In genomic region chr7:99132922-99133321, GRCh38 we compare ENCODE assay signal across 22 cellular contexts. TPM values are rescaled to one million over a fixed set of nuclear protein-coding genes. Genes with fewer than 3 reads are reported as not detected.
DNase-seq lines count a peak whose midpoint lies in the region; ATAC-seq and TF ChIP-seq lines count a peak whose summit lies in the region.
"Had no signal": no experiment of that assay in that cellular context is flagged by ENCODE, and none has a peak within 500 bp of the region (broad histone marks: within the 10 kb centered on the region; RNA-seq: fewer than 3 reads in every experiment).

No MANE protein-coding gene starts in this region.

- H2AFZ ChIP-seq in hepatocyte = no peak overlapping the region

- H3K4me1 Mint-ChIP-seq in activated CD4-positive, alpha-beta T cell treated with anti-CD3 and anti-CD28 coated beads for 36 hours = peaks cover 50% of the 10 kb centered on the region

- POLR2A ChIA-PET in activated CD4-positive, alpha-beta T cell treated with anti-CD3 and anti-CD28 coated beads for 36 hours (lab: Charles Lee) = no interaction called here

- H3K9me3 ChIP-seq in hepatocyte (ENCODE audit: low read depth) (no peaks in the 10 kb centered on the region), upper lobe of right lung (no peaks in the 10 kb centered on the region), upper lobe of left lung (no peaks in the 10 kb centered on the region)
- H3K9me3 ChIP-seq: gastrocnemius medialis had no signal

- TF ChIP-seq POLR2A in upper lobe of left lung (IDR thresholded peaks at IDR 0.05) = no peak

- H3K4me3 ChIP-seq in brain microvascular endothelial cell (ENCODE audit: low read depth, low read length) (no peak overlapping the region), hepatocyte (no peak overlapping the region), upper lobe of right lung (no peak overlapping the region), upper lobe of left lung (no peak overlapping the region)
- H3K4me3 ChIP-seq: BLaER1, gastrocnemius medialis, lung had no signal

- intact Hi-C loops in activated CD4-positive, alpha-beta T cell treated with anti-CD3 and anti-CD28 coated beads for 36 hours (cut with DNase I, micrococcal nuclease) = no loop called here
- intact Hi-C loops in upper lobe of right lung (cut with DNase I) (no loop called here), Right ventricle myocardium superior (cut with DNase I) (no loop called here)

- in situ Hi-C loops in brain microvascular endothelial cell (cut with HindIII; ENCODE audit: low pct_ligation_motif_present, low sequenced_read_pairs) = no loop called here

- no peak overlapping the region for H3K4me3 Mint-ChIP-seq in activated CD4-positive, alpha-beta T cell treated with anti-CD3 and anti-CD28 coated beads for 36 hours
- H3K4me3 Mint-ChIP-seq: activated naive CD8-positive, alpha-beta T cell; activated T-cell treated with anti-CD3 and anti-CD28 coated beads, Interleukin-2, amount 50 U/mL, for 24 hours had no signal

- peaks cover 74% of the 10 kb centered on the region for H4K20me1 ChIP-seq in hepatocyte (ENCODE audit: insufficient read depth, poor library complexity, severe bottlenecking)

- TF ChIP-seq CTCF in brain microvascular endothelial cell (IDR thresholded peaks at IDR 0.05; ENCODE audit: low read depth, low read length, missing control alignments) = no peak
- no peak for TF ChIP-seq CTCF in hepatocyte (IDR thresholded peaks at IDR 0.05; ENCODE audit: poor library complexity)
- TF ChIP-seq CTCF in upper lobe of right lung (IDR thresholded peaks at IDR 0.05) = no peak
- no peak for TF ChIP-seq CTCF in upper lobe of left lung (IDR thresholded peaks at IDR 0.05)

- no peaks in the 10 kb centered on the region for H3K36me3 Mint-ChIP-seq in activated CD4-positive, alpha-beta T cell treated with anti-CD3 and anti-CD28 coated beads for 36 hours (ENCODE audit: low read depth)
- H3K36me3 Mint-ChIP-seq: activated naive CD8-positive, alpha-beta T cell had no signal

- TF ChIP-seq EP300 in upper lobe of left lung (IDR thresholded peaks at IDR 0.05) = no peak

- peaks cover 16% of the 10 kb centered on the region for H3K4me1 ChIP-seq in hepatocyte (ENCODE audit: insufficient read depth)
- H3K4me1 ChIP-seq in upper lobe of right lung = peaks cover 68% of the 10 kb centered on the region
- peaks cover 19 to 76% (median 68%) of the 10 kb centered on the region in 4 donors for H3K4me1 ChIP-seq in upper lobe of left lung

- H3K9me3 Mint-ChIP-seq in activated CD4-positive, alpha-beta T cell treated with anti-CD3 and anti-CD28 coated beads for 36 hours (ENCODE audit: low read depth) = no peaks in the 10 kb centered on the region
- H3K9me3 Mint-ChIP-seq: activated T-cell treated with anti-CD3 and anti-CD28 coated beads, Interleukin-2, amount 50 U/mL, for 24 hours had no signal

- H3K79me2 ChIP-seq in hepatocyte = peaks cover 98% of the 10 kb centered on the region

- H3K27me3 ChIP-seq in brain microvascular endothelial cell (replicated peaks) (no peaks in the 10 kb centered on the region), hepatocyte (no peaks in the 10 kb centered on the region), upper lobe of right lung (no peaks in the 10 kb centered on the region), upper lobe of left lung (no peaks in the 10 kb centered on the region)
- H3K27me3 ChIP-seq: BLaER1, gastrocnemius medialis had no signal

- peak; percentile 27 for DNase-seq in activated CD4-positive, alpha-beta T cell treated with anti-CD3 and anti-CD28 coated beads for 36 hours
- DNase-seq in activated CD4-positive, alpha-beta T cell treated with anti-CD3 and anti-CD28 coated beads, Interleukin-2, amount 50 U/mL, for 48 hours = no peak
- DNase-seq in brain microvascular endothelial cell = peak; percentile 61
- no peak for DNase-seq in hepatocyte (ENCODE audit: low spot score)
- DNase-seq in upper lobe of right lung = no peak
- DNase-seq in upper lobe of left lung = no peak
- DNase-seq in Right ventricle myocardium superior = no peak
- DNase-seq in OCI-M2 (lab: John Stamatoyannopoulos, UW; ENCODE audit: unreplicated experiment) = no peak
- DNase-seq: 8988T; activated T-cell treated with anti-CD3 and anti-CD28 coated beads, Interleukin-2, amount 50 U/mL, for 24 hours; effector memory CD4-positive, alpha-beta T cell; gastrocnemius medialis; GF-D8; naive thymus-derived CD4-positive, alpha-beta T cell; NCI-H1048; NCI-H2081 treated with DMSO at 0.1 percent for 48 hours; NCI-H69; stimulated activated CD4-positive, alpha-beta T cell treated with anti-CD3 and anti-CD28 coated beads, Interleukin-4, amount 100 ng/mL, for 4 hours; stimulated activated CD8-positive, alpha-beta memory T cell treated with anti-CD3 and anti-CD28 coated beads, Interleukin-4, amount 100 ng/mL, for 48 hours had no signal

- CTCF ChIA-PET in activated CD4-positive, alpha-beta T cell treated with anti-CD3 and anti-CD28 coated beads for 36 hours (lab: Charles Lee) = no interaction called here

- no peak overlapping the region for H3K27ac ChIP-seq in brain microvascular endothelial cell
- no peak overlapping the region for H3K27ac ChIP-seq in hepatocyte
- H3K27ac ChIP-seq in upper lobe of right lung = no peak overlapping the region
- peak overlapping the region in 1 of 4 donors; percentile 30 for H3K27ac ChIP-seq in upper lobe of left lung
- H3K27ac ChIP-seq: BLaER1, gastrocnemius medialis had no signal

- peak overlapping the region; percentile 20 for H3K4me2 ChIP-seq in hepatocyte
- H3K4me2 ChIP-seq: BLaER1 had no signal

- no peaks in the 10 kb centered on the region for H3K9me2 ChIP-seq in hepatocyte (replicated peaks; ENCODE audit: insufficient read depth)

- H3K27ac Mint-ChIP-seq in activated CD4-positive, alpha-beta T cell treated with anti-CD3 and anti-CD28 coated beads for 36 hours = no peak overlapping the region
- H3K27ac Mint-ChIP-seq: activated naive CD8-positive, alpha-beta T cell; activated T-cell treated with anti-CD3 and anti-CD28 coated beads, Interleukin-2, amount 50 U/mL, for 24 hours had no signal

- ATAC-seq in activated CD4-positive, alpha-beta T cell treated with anti-CD3 and anti-CD28 coated beads for 36 hours = no peak
- ATAC-seq in upper lobe of right lung = peak; percentile 53
- ATAC-seq in upper lobe of left lung (ENCODE audit: low FRiP score in 2 of 2) = no peak
- no peak for ATAC-seq in Right ventricle myocardium superior (ENCODE audit: poor library complexity)
- ATAC-seq: gastrocnemius medialis; naive thymus-derived CD4-positive, alpha-beta T cell had no signal

- H3K36me3 ChIP-seq in brain microvascular endothelial cell (replicated peaks) = no peaks in the 10 kb centered on the region
- no peaks in the 10 kb centered on the region for H3K36me3 ChIP-seq in hepatocyte (replicated peaks; ENCODE audit: insufficient read depth, low read depth)
- no peaks in the 10 kb centered on the region for H3K36me3 ChIP-seq in upper lobe of right lung
- H3K36me3 ChIP-seq in upper lobe of left lung = no peaks in the 10 kb centered on the region
- H3K36me3 ChIP-seq: gastrocnemius medialis had no signal

- no peaks in the 10 kb centered on the region for H3K27me3 Mint-ChIP-seq in activated CD4-positive, alpha-beta T cell treated with anti-CD3 and anti-CD28 coated beads for 36 hours
- H3K27me3 Mint-ChIP-seq: activated naive CD8-positive, alpha-beta T cell; activated T-cell treated with anti-CD3 and anti-CD28 coated beads, Interleukin-2, amount 50 U/mL, for 24 hours; naive thymus-derived CD4-positive, alpha-beta T cell had no signal

- WGBS in hepatocyte (ENCODE audit: low lambda C conversion rate, missing lambda C conversion rate) = 45% methylated on average over 6 of the region's 6 CpGs
- WGBS in upper lobe of left lung, 2 donors = 61 to 62% methylated on average over 6 of the region's 6 CpGs

RNA-seq across cellular contexts. Expression of gene SMURF1, which starts 11.0 kb away (rescaled TPM):
- total RNA-seq in activated CD4-positive, alpha-beta T cell treated with anti-CD3 and anti-CD28 coated beads for 36 hours = 10 to 100 TPM; 12.4 to 13.4 TPM
- total RNA-seq in hepatocyte = 20.2 and 21.7 TPM in 2 replicates
- polyA plus RNA-seq in hepatocyte = 12.4 and 13.4 TPM in 2 replicates
- total RNA-seq in upper lobe of right lung = 35.0 TPM
- total RNA-seq in upper lobe of left lung = 10 to 100 TPM; 33.0 to 54.4 (median 45.9) TPM
- 9.0 TPM for total RNA-seq in Right ventricle myocardium superior

Comparison
In these comparisons a context has a peak if more than half of its experiments do, and no peak if none do; other contexts are left out.
1. DNase-seq: peak in activated CD4-positive, alpha-beta T cell treated with anti-CD3 and anti-CD28 coated beads for 36 hours (single experiment) and brain microvascular endothelial cell (single experiment); none in activated CD4-positive, alpha-beta T cell treated with anti-CD3 and anti-CD28 coated beads, Interleukin-2, amount 50 U/mL, for 48 hours (0 of 2), hepatocyte (single experiment), upper lobe of right lung (single experiment), upper lobe of left lung (0 of 2), Right ventricle myocardium superior (single experiment) and OCI-M2 (single experiment).